In genomic region chr12:118055144-118055557, GRCh38 we compare ENCODE assay signal across 8 cellular contexts. TPM values are rescaled to one million over a fixed set of nuclear protein-coding genes. Genes with fewer than 3 reads are reported as not detected.
DNase-seq lines count a peak whose midpoint lies in the region; ATAC-seq and TF ChIP-seq lines count a peak whose summit lies in the region.

No MANE protein-coding gene starts in this region.

- H3K27ac ChIP-seq in breast epithelium, result no peak overlapping the region
- H3K27ac ChIP-seq in PC-9, result no peak overlapping the region
- peak overlapping the region in 3 of 4 donors; percentile 34 to 75 (median 45) for H3K27ac ChIP-seq in gastroesophageal sphincter

- BruUV-seq in MCF 10A (replicated peaks; lab: Mats Ljungman, UMichigan) (no TSS peak), PC-9 (replicated peaks; lab: Mats Ljungman, UMichigan) (no TSS peak)

- no peaks in the 10 kb centered on the region for H3K9me3 Mint-ChIP-seq in MCF 10A (ENCODE audit: unreplicated experiment)
- H3K9me3 Mint-ChIP-seq in activated T-cell treated with anti-CD3 and anti-CD28 coated beads, Interleukin-2, amount 50 U/mL, for 4 hours, result no peaks in the 10 kb centered on the region

- H3K4me2 ChIP-seq in PC-9, result no peak overlapping the region

- DNase-seq in MCF 10A (ENCODE audit: unreplicated experiment), result peak; percentile 47
- DNase-seq in breast epithelium (ENCODE audit: low spot score in 2 of 2), result no peak
- DNase-seq in PC-9, result peak; percentile 23 to 51
- peak; percentile 55 for DNase-seq in activated T-cell treated with anti-CD3 and anti-CD28 coated beads, Interleukin-2, amount 50 U/mL, for 4 hours
- peak; percentile 47 to 64 (median 53) for DNase-seq in stimulated activated CD4-positive, alpha-beta T cell treated with anti-CD3 and anti-CD28 coated beads, Interleukin-1b, Interleukin-23, amount 100 ng/mL, for 24 hours (ENCODE audit: low read depth in 4 of 4, low spot score in 1 of 4)

- H3K4me1 Mint-ChIP-seq in MCF 10A (ENCODE audit: insufficient read depth, unreplicated experiment), result peaks cover 42% of the 10 kb centered on the region
- peaks cover 48% of the 10 kb centered on the region for H3K4me1 Mint-ChIP-seq in activated T-cell treated with anti-CD3 and anti-CD28 coated beads, Interleukin-2, amount 50 U/mL, for 4 hours (ENCODE audit: low read depth)

- H3K79me2 ChIP-seq in PC-9 (ENCODE audit: low read depth), result peaks cover 44% of the 10 kb centered on the region

- no peaks in the 10 kb centered on the region for H3K27me3 ChIP-seq in breast epithelium
- H3K27me3 ChIP-seq in PC-9 (ENCODE audit: insufficient read depth, low read depth), result no peaks in the 10 kb centered on the region
- H3K27me3 ChIP-seq in gastroesophageal sphincter, result no peaks in the 10 kb centered on the region

- no peak overlapping the region for H3K27ac Mint-ChIP-seq in MCF 10A (ENCODE audit: low read depth, unreplicated experiment)

- intact Hi-C loops in MCF 10A (cut with micrococcal nuclease), result no loop called here
- intact Hi-C loops in breast epithelium (cut with DNase I; ENCODE audit: low total_unique reads), result no loop called here
- intact Hi-C loops in PC-9 (cut with micrococcal nuclease; ENCODE audit: unreplicated experiment), result no loop called here

- TF ChIP-seq POLR2A in breast epithelium (IDR thresholded peaks at IDR 0.05), result no peak
- TF ChIP-seq POLR2A in gastroesophageal sphincter (IDR thresholded peaks at IDR 0.05), result no peak

- WGBS in gastroesophageal sphincter (ENCODE audit: low coverage in 1 of 2), 2 donors, result 50 to 63% methylated on average over 2 of the region's 2 CpGs

- CTCF ChIA-PET in MCF 10A (lab: Yijun Ruan, JAX), result interaction anchor here (0.6 to 1.7 kb wide), 11 partner anchors 9 to 880 kb away, joined by 3 to 7 read pairs (median 5); no protein-coding TSS in a partner anchor
- CTCF ChIA-PET in PC-9 (lab: Charles Lee), result interaction anchor here (0.7 to 0.8 kb wide), 3 partner anchors 25 to 85 kb away, joined by 3 to 4 read pairs (median 3); no protein-coding TSS in a partner anchor

- peaks cover 28% of the 10 kb centered on the region for H3K36me3 Mint-ChIP-seq in MCF 10A (ENCODE audit: insufficient read depth, unreplicated experiment)
- peaks cover 18% of the 10 kb centered on the region for H3K36me3 Mint-ChIP-seq in activated T-cell treated with anti-CD3 and anti-CD28 coated beads, Interleukin-2, amount 50 U/mL, for 4 hours (ENCODE audit: insufficient read depth)

- TF ChIP-seq EP300 in gastroesophageal sphincter (IDR thresholded peaks at IDR 0.05), result no peak

- no peaks in the 10 kb centered on the region for H3K9me3 ChIP-seq in breast epithelium
- no peaks in the 10 kb centered on the region for H3K9me3 ChIP-seq in PC-9 (ENCODE audit: insufficient read depth, low read depth)
- no peaks in the 10 kb centered on the region for H3K9me3 ChIP-seq in gastroesophageal sphincter

- H3F3A ChIP-seq in PC-9 (ENCODE audit: insufficient read depth, low read depth), result peaks cover 55% of the 10 kb centered on the region; the same call in 1 of the 2 replicates

- H3K9me2 ChIP-seq in PC-9 (ENCODE audit: insufficient read depth), result no peaks in the 10 kb centered on the region

- no peaks in the 10 kb centered on the region for H3K36me3 ChIP-seq in breast epithelium
- peaks cover 12% of the 10 kb centered on the region for H3K36me3 ChIP-seq in PC-9 (ENCODE audit: low read depth)
- H3K36me3 ChIP-seq in gastroesophageal sphincter, result peaks cover 0 to 20% of the 10 kb centered on the region in 2 donors

- H3K4me1 ChIP-seq in breast epithelium (peaks cover 0 to 6% of the 10 kb centered on the region in 2 donors), PC-9 (replicated peaks; ENCODE audit: insufficient read depth) (peaks cover 52% of the 10 kb centered on the region), gastroesophageal sphincter (peaks cover 11 to 79% (median 14%) of the 10 kb centered on the region in 3 donors)

- H4K20me1 ChIP-seq in PC-9 (ENCODE audit: insufficient read depth), result no peaks in the 10 kb centered on the region

- no peak overlapping the region for H3K4me3 Mint-ChIP-seq in MCF 10A (ENCODE audit: unreplicated experiment)
- no peak overlapping the region for H3K4me3 Mint-ChIP-seq in activated T-cell treated with anti-CD3 and anti-CD28 coated beads, Interleukin-2, amount 50 U/mL, for 4 hours

- no peaks in the 10 kb centered on the region for H3K27me3 Mint-ChIP-seq in MCF 10A (ENCODE audit: insufficient read depth, unreplicated experiment)
- no peaks in the 10 kb centered on the region for H3K27me3 Mint-ChIP-seq in activated T-cell treated with anti-CD3 and anti-CD28 coated beads, Interleukin-2, amount 50 U/mL, for 4 hours (ENCODE audit: low read depth)

- H3K4me3 ChIP-seq in breast epithelium (no peak overlapping the region), PC-9 (no peak overlapping the region), gastroesophageal sphincter (no peak overlapping the region)

- H2AFZ ChIP-seq in PC-9, result no peak overlapping the region

- ATAC-seq in HG03103 (IDR thresholded peaks at IDR 0.05; ENCODE audit: low read depth, unreplicated experiment) (peak; percentile 70), gastroesophageal sphincter (no peak), HG03095 (IDR thresholded peaks at IDR 0.05; ENCODE audit: unreplicated experiment) (no peak)
- peak; percentile 75 to 79 for ATAC-seq in activated T-cell treated with anti-CD3 and anti-CD28 coated beads, Interleukin-2, amount 50 U/mL, for 4 hours

- peak; percentile 33 for TF ChIP-seq CTCF in MCF 10A (IDR thresholded peaks at IDR 0.05; ENCODE audit: unreplicated experiment)
- TF ChIP-seq CTCF in breast epithelium (IDR thresholded peaks at IDR 0.05), result peak in 1 of 3 donors; percentile 23
- TF ChIP-seq CTCF in PC-9 (conservative IDR thresholded peaks at IDR 0.05), result peak; percentile 76
- peak in 3 of 4 experiments; percentile 20 to 53 (median 38) for TF ChIP-seq CTCF in gastroesophageal sphincter (IDR thresholded peaks at IDR 0.05)

- POLR2A ChIA-PET in MCF 10A (lab: Yijun Ruan, JAX), result no interaction called here
- POLR2A ChIA-PET in PC-9 (lab: Charles Lee; ENCODE audit: unreplicated experiment), result interaction anchor here (0.5 kb wide), 1 partner anchor 20 kb away, joined by 5 read pairs; no protein-coding TSS in a partner anchor

RNA-seq across cellular contexts. Expression of gene WSB2, which starts 5.8 kb away (rescaled TPM):
- total RNA-seq in MCF 10A (2022) (55.9 and 99.8 TPM in 2 replicates), breast epithelium (10 to 100 TPM; 26.2 to 51.4 (median 40.0) TPM), PC-9 (2021) (44.2 and 46.2 TPM in 2 replicates), gastroesophageal sphincter (10 to 100 TPM; 73.0 to 85.9 (median 81.5) TPM)
- 10 to 100 TPM; 48.1 to 67.7 (median 52.0) TPM for total RNA-seq in activated T-cell treated with anti-CD3 and anti-CD28 coated beads, Interleukin-2, amount 50 U/mL, for 4 hours

RNA-seq across cellular contexts. Expression of gene RFC5, which starts 38.6 kb away (rescaled TPM):
- total RNA-seq in MCF 10A (2022), result 10.1 and 13.9 TPM in 2 replicates
- total RNA-seq in breast epithelium, result 10 to 100 TPM in 2 of 3 donors, 1 to 10 TPM in 1; 9.3 to 19.3 (median 16.1) TPM
- total RNA-seq in PC-9 (2021), result 30.3 and 34.7 TPM in 2 replicates
- total RNA-seq in activated T-cell treated with anti-CD3 and anti-CD28 coated beads, Interleukin-2, amount 50 U/mL, for 4 hours, result 10 to 100 TPM; 51.5 to 64.2 (median 51.6) TPM
- 10 to 100 TPM in 2 of 4 donors, 1 to 10 TPM in 2; 7.3 to 13.5 (median 9.0) TPM for total RNA-seq in gastroesophageal sphincter

RNA-seq across cellular contexts. Expression of gene VSIG10, which starts 48.7 kb away (rescaled TPM):
- 10.9 and 17.3 TPM in 2 replicates for total RNA-seq in MCF 10A (2022)
- 10 to 100 TPM; 30.2 to 39.3 (median 34.1) TPM for total RNA-seq in breast epithelium
- 45.7 and 49.1 TPM in 2 replicates for total RNA-seq in PC-9 (2021)
- total RNA-seq in activated T-cell treated with anti-CD3 and anti-CD28 coated beads, Interleukin-2, amount 50 U/mL, for 4 hours, result 1 to 10 TPM; 3.6 to 4.3 (median 3.6) TPM
- 10 to 100 TPM; 14.7 to 24.6 (median 17.6) TPM for total RNA-seq in gastroesophageal sphincter

Comparison
In these comparisons a context has a peak if more than half of its experiments do, and no peak if none do; other contexts are left out.
1. DNase-seq: peak in MCF 10A (single experiment), PC-9 (2 of 2), activated T-cell treated with anti-CD3 and anti-CD28 coated beads, Interleukin-2, amount 50 U/mL, for 4 hours (single experiment) and stimulated activated CD4-positive, alpha-beta T cell treated with anti-CD3 and anti-CD28 coated beads, Interleukin-1b, Interleukin-23, amount 100 ng/mL, for 24 hours (4 of 4); none in breast epithelium (0 of 2).
2. H3K27ac ChIP-seq: peak in gastroesophageal sphincter (3 of 4); none in breast epithelium (0 of 2) and PC-9 (single experiment).
3. ATAC-seq: peak in HG03103 (single experiment) and activated T-cell treated with anti-CD3 and anti-CD28 coated beads, Interleukin-2, amount 50 U/mL, for 4 hours (2 of 2); none in gastroesophageal sphincter (single experiment) and HG03095 (single experiment).